Comparison of ENCODE assay signal across 6 cellular contexts in the genomic region with DNA sequence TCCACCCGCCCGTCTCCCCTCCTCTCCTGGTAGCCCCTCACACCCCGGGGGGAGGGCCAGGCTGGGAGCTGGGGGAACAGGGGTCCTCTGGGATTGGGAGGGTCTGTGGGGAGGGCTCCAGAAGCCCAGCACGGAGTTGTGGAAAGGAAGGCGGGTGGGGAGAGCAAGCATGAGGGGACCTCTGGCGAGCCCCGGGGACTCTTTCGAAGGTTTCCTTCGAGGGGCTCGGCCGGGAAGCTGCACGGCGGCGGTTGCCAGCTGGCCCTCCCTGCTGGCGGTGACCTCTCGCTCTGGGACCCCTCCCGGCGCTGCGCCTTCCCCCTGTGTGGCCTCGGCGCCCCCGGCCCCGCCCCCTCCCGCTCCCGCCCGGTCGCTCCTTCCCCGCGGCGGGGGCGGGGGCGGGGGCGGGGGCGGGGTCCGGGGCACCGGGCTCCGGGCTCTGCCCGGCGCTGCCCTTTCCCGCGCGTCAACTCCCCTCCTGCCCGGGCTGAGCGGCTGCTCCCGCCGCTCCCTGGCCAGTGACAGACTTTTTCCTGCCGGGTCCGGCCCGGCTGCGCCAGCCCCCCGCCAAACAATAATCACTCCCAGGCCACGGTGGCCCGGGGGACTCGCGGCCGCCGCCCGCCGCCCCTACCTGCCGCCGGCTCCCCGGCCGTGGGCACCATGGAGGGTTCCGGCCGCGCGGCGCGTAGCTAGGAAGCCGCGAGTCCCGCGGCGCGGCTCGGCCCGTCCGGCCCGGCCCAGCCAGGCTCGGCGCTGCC.
DNase-seq lines count a peak whose midpoint lies in the region; ATAC-seq lines count a peak whose summit lies in the region.

No MANE protein-coding gene starts in this region.

- ATAC-seq in GM21381 (IDR thresholded peaks at IDR 0.05; ENCODE audit: unreplicated experiment) (no peak), GM18909 (IDR thresholded peaks at IDR 0.05; ENCODE audit: poor library complexity, unreplicated experiment) (no peak)

- peaks cover 28% of the 10 kb centered on the region for H3K27me3 ChIP-seq in NT2/D1 (ENCODE audit: insufficient read depth, insufficient read length)

- peak overlapping the region; percentile 62 for H3K4me3 ChIP-seq in NT2/D1 (ENCODE audit: insufficient read length, low read depth)
- H3K4me3 ChIP-seq in iPS-18c (ENCODE audit: insufficient read depth, low read depth, low read length): peak overlapping the region; percentile 73

- H3K36me3 ChIP-seq in NT2/D1 (ENCODE audit: insufficient read depth, insufficient read length, low read length): peaks cover 17% of the 10 kb centered on the region

- peak; percentile 64 for DNase-seq in 8988T
- DNase-seq in NT2/D1 (ENCODE audit: low read depth, low spot score): no peak
- no peak for DNase-seq in GDM1 (lab: John Stamatoyannopoulos, UW)

- peaks cover 36% of the 10 kb centered on the region for H3K4me1 ChIP-seq in NT2/D1 (ENCODE audit: insufficient read depth, insufficient read length)

- H3K9me3 ChIP-seq in NT2/D1 (ENCODE audit: insufficient read depth, low read length) (no peaks in the 10 kb centered on the region), iPS-18c (ENCODE audit: control insufficient read depth, insufficient read depth, low read length) (no peaks in the 10 kb centered on the region)

- H3K9ac ChIP-seq in NT2/D1 (ENCODE audit: insufficient read length, low read depth): peak overlapping the region; percentile 87
